In the genomic region with DNA sequence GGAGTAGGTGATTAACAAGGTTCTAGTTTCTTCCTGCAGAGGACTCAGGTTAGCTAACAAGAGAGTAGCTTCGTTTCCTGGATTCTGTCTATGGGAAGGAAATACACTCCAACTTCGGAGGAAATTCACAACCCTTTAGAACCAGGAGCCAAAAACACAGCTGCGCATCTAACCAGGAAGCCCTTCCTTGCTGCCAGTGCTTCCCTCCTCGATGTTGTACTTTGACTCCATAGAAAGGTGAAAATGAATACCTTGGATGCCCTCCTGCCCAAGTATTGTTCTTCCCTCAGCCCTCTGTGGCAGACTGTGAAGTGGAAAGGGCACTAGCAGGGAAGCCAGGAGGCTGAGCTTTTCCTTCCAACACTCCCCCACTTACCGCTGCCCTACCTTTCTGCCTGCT, we compare ENCODE assay signal across 35 cellular contexts. TPM values are rescaled to one million over a fixed set of nuclear protein-coding genes. Genes with fewer than 3 reads are reported as not detected.
"Had no signal": no experiment of that assay in that cellular context is flagged by ENCODE, and none has a peak within 500 bp of the region (broad histone marks: within the 10 kb centered on the region; RNA-seq: fewer than 3 reads in every experiment).

No MANE protein-coding gene starts in this region.

- H3K27me3 Mint-ChIP-seq: naive B cell; naive thymus-derived CD8-positive, alpha-beta T cell; progenitor cell of endocrine pancreas; stimulated activated naive CD8-positive, alpha-beta T cell treated with anti-CD3 and anti-CD28 coated beads, Interleukin-15, Interleukin-2, amounts not matched to agents 100 ng/mL and 50 ng/mL, for 24 hours had no signal

- H3K4me3 Mint-ChIP-seq: naive B cell; naive thymus-derived CD8-positive, alpha-beta T cell; natural killer cell treated with Interleukin-12 subunit alpha and Interleukin-12 subunit beta and Interleukin-15 and Interleukin-18, amount 100 ng/mL, for 72 hours; nephron progenitor cell; neural crest cell; stimulated activated effector memory CD8-positive, alpha-beta T cell treated with anti-CD3 and anti-CD28 coated beads, Interleukin-12 subunit alpha, Interleukin-12 subunit beta, amount 100 ng/mL, for 72 hours; stimulated activated naive B cell treated with anti-CD40 and anti-IgM and Interleukin-4, amounts not matched to agents 10 μg/mL and 1 μg/mL and 100 μg/mL, for 72 hours; stimulated activated naive CD8-positive, alpha-beta T cell treated with anti-CD3 and anti-CD28 coated beads, Interleukin-15, Interleukin-2, amounts not matched to agents 100 ng/mL and 50 ng/mL, for 24 hours had no signal

- H3K9me3 ChIP-seq: neutrophil, ovary, psoas muscle, stomach, thoracic aorta, thyroid gland, transverse colon, upper lobe of right lung, uterus had no signal

- H3K36me3 Mint-ChIP-seq: naive B cell; naive thymus-derived CD8-positive, alpha-beta T cell; natural killer cell treated with Interleukin-12 subunit alpha and Interleukin-12 subunit beta and Interleukin-15 and Interleukin-18, amount 100 ng/mL, for 72 hours; stimulated activated effector memory CD8-positive, alpha-beta T cell treated with anti-CD3 and anti-CD28 coated beads, Interleukin-12 subunit alpha, Interleukin-12 subunit beta, amount 100 ng/mL, for 72 hours; stimulated activated naive B cell treated with anti-CD40 and anti-IgM and Interleukin-4, amounts not matched to agents 10 μg/mL and 1 μg/mL and 100 μg/mL, for 72 hours had no signal

- H3K36me3 ChIP-seq: neutrophil, ovary, stomach, thoracic aorta, thyroid gland, transverse colon, upper lobe of right lung, uterus had no signal

- H3K27ac ChIP-seq: neutrophil, ovary, parathyroid adenoma, psoas muscle, skin epidermis, stomach, thoracic aorta, thyroid gland, transverse colon, upper lobe of right lung, uterus had no signal

- DNase-seq: naive B cell; naive thymus-derived CD8-positive, alpha-beta T cell; nephron progenitor cell; nucleus accumbens; ovary; posterior cingulate gyrus; psoas muscle; right cardiac atrium; stimulated activated CD4-positive, alpha-beta T cell treated with anti-CD3 and anti-CD28 coated beads, Interleukin-15, amount 100 ng/mL, for 24 hours; stimulated activated CD4-positive, alpha-beta T cell treated with anti-CD3 and anti-CD28 coated beads, Interleukin-2, amount 100 ng/mL, for 24 hours; stimulated activated CD4-positive, alpha-beta T cell treated with anti-CD3 and anti-CD28 coated beads, Interleukin-2, amount 100 ng/mL, for 48 hours; stimulated activated CD4-positive, alpha-beta T cell treated with anti-CD3 and anti-CD28 coated beads, Interleukin-4, amount 100 ng/mL, for 24 hours; stimulated activated naive B cell treated with anti-CD40 and anti-IgM and Interleukin-4, amounts not matched to agents 10 μg/mL and 1 μg/mL and 100 μg/mL, for 72 hours; stimulated activated naive CD4-positive, alpha-beta T cell treated with Interleukin-2 at 50 U/mL for 16 hours; stomach; thyroid gland; transverse colon; upper lobe of right lung; uterus had no signal

- H3K4me1 Mint-ChIP-seq: naive B cell, neural crest cell had no signal

- H3K27ac Mint-ChIP-seq: naive B cell; naive thymus-derived CD8-positive, alpha-beta T cell; natural killer cell treated with Interleukin-12 subunit alpha and Interleukin-12 subunit beta and Interleukin-15 and Interleukin-18, amount 100 ng/mL, for 72 hours; nephron progenitor cell; progenitor cell of endocrine pancreas; stimulated activated effector memory CD8-positive, alpha-beta T cell treated with anti-CD3 and anti-CD28 coated beads, Interleukin-12 subunit alpha, Interleukin-12 subunit beta, amount 100 ng/mL, for 72 hours; stimulated activated naive B cell treated with anti-CD40 and anti-IgM and Interleukin-4, amounts not matched to agents 10 μg/mL and 1 μg/mL and 100 μg/mL, for 72 hours; stimulated activated naive CD8-positive, alpha-beta T cell treated with anti-CD3 and anti-CD28 coated beads, Interleukin-15, Interleukin-2, amounts not matched to agents 100 ng/mL and 50 ng/mL, for 24 hours had no signal

- H3K27me3 ChIP-seq: neutrophil, ovary, stomach, thyroid gland, transverse colon, upper lobe of right lung, uterus had no signal

- ATAC-seq: naive thymus-derived CD8-positive, alpha-beta T cell; natural killer cell treated with Interleukin-12 subunit alpha and Interleukin-12 subunit beta and Interleukin-15 and Interleukin-18, amount 100 ng/mL, for 72 hours; psoas muscle; right cardiac atrium; sciatic nerve; stimulated activated effector memory CD8-positive, alpha-beta T cell treated with anti-CD3 and anti-CD28 coated beads, Interleukin-12 subunit alpha, Interleukin-12 subunit beta, amount 100 ng/mL, for 72 hours; stimulated activated naive B cell treated with anti-CD40 and anti-IgM and Interleukin-4, amounts not matched to agents 10 μg/mL and 1 μg/mL and 100 μg/mL, for 72 hours; upper lobe of right lung had no signal

- H3K9ac ChIP-seq: parathyroid adenoma had no signal

- H3K79me2 ChIP-seq: parathyroid adenoma had no signal

- H3K4me3 ChIP-seq: ovary, psoas muscle, skin epidermis, stomach, thoracic aorta, thyroid gland, transverse colon, upper lobe of right lung, uterus had no signal

- H3K9me3 Mint-ChIP-seq: naive thymus-derived CD8-positive, alpha-beta T cell; natural killer cell treated with Interleukin-12 subunit alpha and Interleukin-12 subunit beta and Interleukin-15 and Interleukin-18, amount 100 ng/mL, for 72 hours; stimulated activated effector memory CD8-positive, alpha-beta T cell treated with anti-CD3 and anti-CD28 coated beads, Interleukin-12 subunit alpha, Interleukin-12 subunit beta, amount 100 ng/mL, for 72 hours; stimulated activated naive B cell treated with anti-CD40 and anti-IgM and Interleukin-4, amounts not matched to agents 10 μg/mL and 1 μg/mL and 100 μg/mL, for 72 hours; stimulated activated naive CD8-positive, alpha-beta T cell treated with anti-CD3 and anti-CD28 coated beads, Interleukin-15, Interleukin-2, amounts not matched to agents 100 ng/mL and 50 ng/mL, for 24 hours had no signal

- H3K4me1 ChIP-seq: parathyroid adenoma, psoas muscle, stomach, thyroid gland, transverse colon, upper lobe of right lung, uterus had no signal

- H2AFZ ChIP-seq: parathyroid adenoma had no signal

RNA-seq across cellular contexts. Expression of a gene that starts 35.1 kb away (rescaled TPM):
- total RNA-seq: myocyte; naive thymus-derived CD8-positive, alpha-beta T cell; natural killer cell treated with Interleukin-12 subunit alpha and Interleukin-12 subunit beta and Interleukin-15 and Interleukin-18, amount 100 ng/mL, for 72 hours; neural crest cell; osteoblast; ovary; progenitor cell of endocrine pancreas; psoas muscle; renal cortical epithelial cell; right cardiac atrium; sciatic nerve; stomach; subcutaneous adipose tissue; temporal lobe; thoracic aorta; transverse colon; upper lobe of right lung; uterus had no signal
- polyA plus RNA-seq: naive thymus-derived CD8-positive, alpha-beta T cell; ovary; psoas muscle; right cardiac atrium; stomach; urinary bladder had no signal

RNA-seq across cellular contexts. Expression of a gene that starts 38.8 kb away (rescaled TPM):
- polyA plus RNA-seq: naive thymus-derived CD8-positive, alpha-beta T cell had no signal
